Comparison of ENCODE assay signal across 2 cellular contexts in the genomic region with DNA sequence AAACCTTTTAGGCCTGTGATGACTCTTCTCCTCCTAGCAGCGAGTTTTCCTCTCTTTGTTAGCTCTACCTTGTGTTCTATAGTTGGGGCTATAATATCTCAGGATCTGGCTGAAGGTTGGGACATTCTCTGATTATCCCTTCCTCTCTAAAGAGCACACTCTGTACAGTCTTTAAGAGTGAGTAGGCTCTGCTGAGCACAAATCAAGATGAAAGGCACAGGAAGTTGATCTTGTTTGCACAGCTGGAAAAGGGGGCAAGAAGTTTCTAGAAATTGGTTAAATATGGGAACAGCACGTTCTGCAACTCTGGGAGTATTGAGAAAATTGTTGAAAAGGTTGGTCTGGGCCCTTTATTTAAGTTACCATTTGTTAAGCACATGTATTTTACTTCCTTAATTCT.
TF ChIP-seq lines count a peak whose summit lies in the region.

No MANE protein-coding gene starts in this region.

TF ChIP-seq in SK-N-SH, 30 proteins besides CTCF, POLR2A, EP300 and RAD21 (continued from another document):
- TF ChIP-seq NRF1 (IDR thresholded peaks at IDR 0.05; ENCODE audit: low read depth, low read length): no peak

TF ChIP-seq in SK-N-SH treated with all-trans-retinoic acid at 6 μM for 48 hours, 23 proteins besides CTCF, POLR2A, EP300 and RAD21:
- TF ChIP-seq, protein P1, sequence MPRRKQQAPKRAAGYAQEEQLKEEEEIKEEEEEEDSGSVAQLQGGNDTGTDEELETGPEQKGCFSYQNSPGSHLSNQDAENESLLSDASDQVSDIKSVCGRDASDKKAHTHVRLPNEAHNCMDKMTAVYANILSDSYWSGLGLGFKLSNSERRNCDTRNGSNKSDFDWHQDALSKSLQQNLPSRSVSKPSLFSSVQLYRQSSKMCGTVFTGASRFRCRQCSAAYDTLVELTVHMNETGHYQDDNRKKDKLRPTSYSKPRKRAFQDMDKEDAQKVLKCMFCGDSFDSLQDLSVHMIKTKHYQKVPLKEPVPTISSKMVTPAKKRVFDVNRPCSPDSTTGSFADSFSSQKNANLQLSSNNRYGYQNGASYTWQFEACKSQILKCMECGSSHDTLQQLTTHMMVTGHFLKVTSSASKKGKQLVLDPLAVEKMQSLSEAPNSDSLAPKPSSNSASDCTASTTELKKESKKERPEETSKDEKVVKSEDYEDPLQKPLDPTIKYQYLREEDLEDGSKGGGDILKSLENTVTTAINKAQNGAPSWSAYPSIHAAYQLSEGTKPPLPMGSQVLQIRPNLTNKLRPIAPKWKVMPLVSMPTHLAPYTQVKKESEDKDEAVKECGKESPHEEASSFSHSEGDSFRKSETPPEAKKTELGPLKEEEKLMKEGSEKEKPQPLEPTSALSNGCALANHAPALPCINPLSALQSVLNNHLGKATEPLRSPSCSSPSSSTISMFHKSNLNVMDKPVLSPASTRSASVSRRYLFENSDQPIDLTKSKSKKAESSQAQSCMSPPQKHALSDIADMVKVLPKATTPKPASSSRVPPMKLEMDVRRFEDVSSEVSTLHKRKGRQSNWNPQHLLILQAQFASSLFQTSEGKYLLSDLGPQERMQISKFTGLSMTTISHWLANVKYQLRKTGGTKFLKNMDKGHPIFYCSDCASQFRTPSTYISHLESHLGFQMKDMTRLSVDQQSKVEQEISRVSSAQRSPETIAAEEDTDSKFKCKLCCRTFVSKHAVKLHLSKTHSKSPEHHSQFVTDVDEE (CRISPR knock-in tag; IDR thresholded peaks at IDR 0.05): no peak
- TF ChIP-seq RARB (CRISPR knock-in tag; IDR thresholded peaks at IDR 0.05) (no peak), SNAI2 (CRISPR knock-in tag; IDR thresholded peaks at IDR 0.05) (no peak), ZC3H10 (CRISPR knock-in tag; IDR thresholded peaks at IDR 0.05) (no peak), ISL1 (CRISPR knock-in tag; IDR thresholded peaks at IDR 0.05) (no peak), ZFP3 (CRISPR knock-in tag; IDR thresholded peaks at IDR 0.05) (no peak), GLIS3 (CRISPR knock-in tag; IDR thresholded peaks at IDR 0.05) (no peak), ZFP30 (CRISPR knock-in tag; IDR thresholded peaks at IDR 0.05) (no peak), ZNF70 (CRISPR knock-in tag; IDR thresholded peaks at IDR 0.05) (no peak), PPARA (CRISPR knock-in tag; IDR thresholded peaks at IDR 0.05; ENCODE audit: borderline replicate concordance) (no peak), ARNTL (CRISPR knock-in tag; IDR thresholded peaks at IDR 0.05; ENCODE audit: borderline replicate concordance, low read depth) (no peak), BACH2 (CRISPR knock-in tag; IDR thresholded peaks at IDR 0.05; ENCODE audit: borderline replicate concordance) (no peak)
- TF ChIP-seq, protein P2, sequence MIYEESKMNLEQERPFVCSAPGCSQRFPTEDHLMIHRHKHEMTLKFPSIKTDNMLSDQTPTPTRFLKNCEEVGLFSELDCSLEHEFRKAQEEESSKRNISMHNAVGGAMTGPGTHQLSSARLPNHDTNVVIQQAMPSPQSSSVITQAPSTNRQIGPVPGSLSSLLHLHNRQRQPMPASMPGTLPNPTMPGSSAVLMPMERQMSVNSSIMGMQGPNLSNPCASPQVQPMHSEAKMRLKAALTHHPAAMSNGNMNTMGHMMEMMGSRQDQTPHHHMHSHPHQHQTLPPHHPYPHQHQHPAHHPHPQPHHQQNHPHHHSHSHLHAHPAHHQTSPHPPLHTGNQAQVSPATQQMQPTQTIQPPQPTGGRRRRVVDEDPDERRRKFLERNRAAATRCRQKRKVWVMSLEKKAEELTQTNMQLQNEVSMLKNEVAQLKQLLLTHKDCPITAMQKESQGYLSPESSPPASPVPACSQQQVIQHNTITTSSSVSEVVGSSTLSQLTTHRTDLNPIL (CRISPR knock-in tag; IDR thresholded peaks at IDR 0.05; ENCODE audit: low read depth): no peak
- TF ChIP-seq, protein P3, sequence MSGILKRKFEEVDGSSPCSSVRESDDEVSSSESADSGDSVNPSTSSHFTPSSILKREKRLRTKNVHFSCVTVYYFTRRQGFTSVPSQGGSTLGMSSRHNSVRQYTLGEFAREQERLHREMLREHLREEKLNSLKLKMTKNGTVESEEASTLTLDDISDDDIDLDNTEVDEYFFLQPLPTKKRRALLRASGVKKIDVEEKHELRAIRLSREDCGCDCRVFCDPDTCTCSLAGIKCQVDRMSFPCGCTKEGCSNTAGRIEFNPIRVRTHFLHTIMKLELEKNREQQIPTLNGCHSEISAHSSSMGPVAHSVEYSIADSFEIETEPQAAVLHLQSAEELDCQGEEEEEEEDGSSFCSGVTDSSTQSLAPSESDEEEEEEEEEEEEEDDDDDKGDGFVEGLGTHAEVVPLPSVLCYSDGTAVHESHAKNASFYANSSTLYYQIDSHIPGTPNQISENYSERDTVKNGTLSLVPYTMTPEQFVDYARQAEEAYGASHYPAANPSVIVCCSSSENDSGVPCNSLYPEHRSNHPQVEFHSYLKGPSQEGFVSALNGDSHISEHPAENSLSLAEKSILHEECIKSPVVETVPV (CRISPR knock-in tag; IDR thresholded peaks at IDR 0.05): no peak
